In the genomic region with DNA sequence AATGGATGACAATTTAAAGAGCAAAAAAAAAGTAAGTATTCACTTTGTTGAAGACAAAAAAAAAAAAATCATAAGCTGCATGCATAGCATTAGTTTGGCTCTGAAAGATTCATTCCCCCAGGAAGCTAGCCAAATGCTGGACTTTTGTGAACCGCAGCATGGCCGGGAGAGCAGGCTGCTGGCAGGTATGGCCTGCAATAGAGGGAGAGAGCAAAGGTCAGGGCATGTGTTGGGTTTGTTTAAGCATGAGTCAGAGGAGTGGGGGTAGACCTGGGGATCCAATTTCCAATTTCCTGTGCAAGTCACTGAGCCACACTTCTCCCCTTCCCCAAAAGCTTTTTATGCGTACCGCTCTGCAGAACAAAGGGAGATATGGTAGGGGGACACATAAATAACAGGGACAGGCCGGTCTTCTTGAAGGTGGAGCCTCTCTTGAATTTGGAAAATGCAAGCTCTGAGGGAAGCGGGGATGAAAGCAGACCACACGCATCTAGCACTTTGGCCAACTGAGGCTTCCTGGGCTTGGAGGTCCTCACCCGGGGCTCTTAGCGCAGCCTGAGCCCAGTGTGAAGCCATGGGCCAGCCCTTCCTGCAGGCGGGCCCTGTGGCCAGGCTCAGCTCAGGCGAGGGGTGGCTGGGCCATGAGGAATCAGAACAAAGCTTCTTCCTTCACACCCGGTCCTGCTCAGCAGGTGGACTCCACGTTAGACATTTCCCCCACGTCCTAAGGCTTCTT, we compare ENCODE assay signal across 8 cellular contexts.
DNase-seq lines count a peak whose midpoint lies in the region; ATAC-seq and TF ChIP-seq lines count a peak whose summit lies in the region.
"Had no signal": no experiment of that assay in that cellular context is flagged by ENCODE, and none has a peak within 500 bp of the region (broad histone marks: within the 10 kb centered on the region; RNA-seq: fewer than 3 reads in every experiment).

No MANE protein-coding gene starts in this region.

- no peak for TF ChIP-seq CTCF in brain microvascular endothelial cell (IDR thresholded peaks at IDR 0.05; ENCODE audit: low read depth, low read length, missing control alignments)

- ATAC-seq in GM18505 (IDR thresholded peaks at IDR 0.05; ENCODE audit: unreplicated experiment) (no peak), HG03139 (IDR thresholded peaks at IDR 0.05; ENCODE audit: unreplicated experiment) (no peak)

- H3K27me3 ChIP-seq in brain microvascular endothelial cell (replicated peaks), result no peaks in the 10 kb centered on the region
- H3K27me3 ChIP-seq in mucosa of rectum (ENCODE audit: control insufficient read depth in 2 of 2, insufficient read depth in 2 of 2, low read length in 2 of 2), result no peaks in the 10 kb centered on the region
- H3K27me3 ChIP-seq: SJSA1 had no signal

- H3K4me1 ChIP-seq in mucosa of rectum (ENCODE audit: control insufficient read depth in 2 of 2, insufficient read depth in 2 of 2, low read length in 2 of 2), result peaks cover 72 to 77% of the 10 kb centered on the region in 2 donors

- DNase-seq in NCI-H2196 (lab: John Stamatoyannopoulos, UW; ENCODE audit: unreplicated experiment) (peak; percentile 77), brain microvascular endothelial cell (no peak), cerebellum (ENCODE audit: low spot score) (no peak)
- no peak for DNase-seq in stimulated activated naive CD4-positive, alpha-beta T cell treated with Interleukin-2 at 50 U/mL for 16 hours (lab: John Stamatoyannopoulos, UW)

- peak; percentile 24 for TF ChIP-seq POLR2A in GM18505 (IDR thresholded peaks at IDR 0.05; ENCODE audit: borderline replicate concordance, extremely low read depth, insufficient read depth, insufficient read length)

- H3K9ac ChIP-seq in mucosa of rectum (ENCODE audit: low read depth in 1 of 2, low read length in 2 of 2), result peak overlapping the region; percentile 71 to 73

- H3K4me3 ChIP-seq in brain microvascular endothelial cell (ENCODE audit: low read depth, low read length), result no peak overlapping the region
- H3K4me3 ChIP-seq in mucosa of rectum (ENCODE audit: low read length in 2 of 2), result peak overlapping the region in 1 of 2 donors; percentile 28
- H3K4me3 ChIP-seq: SJSA1 had no signal

- peak overlapping the region; percentile 18 for H3K27ac ChIP-seq in brain microvascular endothelial cell
- peak overlapping the region; percentile 95 to 96 for H3K27ac ChIP-seq in mucosa of rectum (ENCODE audit: low read depth in 2 of 2, low read length in 2 of 2)
- H3K27ac ChIP-seq: SJSA1 had no signal

- no peaks in the 10 kb centered on the region for H3K9me3 ChIP-seq in mucosa of rectum (ENCODE audit: control insufficient read depth in 2 of 2, low read length in 2 of 2)
- H3K9me3 ChIP-seq: SJSA1 had no signal

- no peaks in the 10 kb centered on the region for H3K36me3 ChIP-seq in brain microvascular endothelial cell (replicated peaks)
- no peaks in the 10 kb centered on the region for H3K36me3 ChIP-seq in mucosa of rectum (ENCODE audit: control insufficient read depth in 2 of 2, insufficient read depth in 2 of 2, low read length in 2 of 2)
- H3K36me3 ChIP-seq: SJSA1 had no signal

- in situ Hi-C loops in brain microvascular endothelial cell (cut with HindIII; ENCODE audit: low pct_ligation_motif_present, low sequenced_read_pairs), result loop anchor here (25.0 kb wide), 2 partner anchors 220 to 345 kb away; partner anchors contain the start of gene IRF2BP2
